In the genomic region with DNA sequence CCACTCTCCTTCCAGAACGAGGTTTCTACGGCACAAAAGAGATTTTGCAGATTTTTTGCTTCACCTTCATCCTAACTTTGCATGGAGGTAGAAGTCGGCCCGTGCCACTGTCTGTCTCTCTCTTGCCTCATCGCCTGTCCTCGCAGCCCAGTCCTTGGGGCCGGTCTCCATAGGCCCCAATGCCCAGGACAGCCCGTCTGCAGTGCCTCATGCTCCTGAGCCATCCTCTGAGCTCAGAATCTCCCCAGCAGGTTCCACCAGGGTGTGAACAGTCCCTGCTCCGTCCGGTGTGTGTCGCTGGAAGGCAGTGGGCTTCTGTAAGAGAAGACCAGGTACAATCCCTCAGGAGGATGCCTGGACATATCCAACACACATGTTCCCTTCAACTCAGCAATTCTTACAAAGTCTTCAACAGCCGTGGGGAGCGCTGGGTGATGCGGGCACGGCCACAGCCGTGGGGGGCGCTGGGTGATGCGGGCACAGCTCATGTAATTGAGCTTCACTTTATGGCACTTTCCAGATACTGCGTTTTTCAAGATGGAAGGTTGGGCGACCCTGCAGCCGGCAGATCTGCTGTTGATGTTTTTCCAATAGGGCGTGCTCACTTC, we compare ENCODE assay signal across 22 cellular contexts.
DNase-seq lines count a peak whose midpoint lies in the region; ATAC-seq and TF ChIP-seq lines count a peak whose summit lies in the region.
"Had no signal": no experiment of that assay in that cellular context is flagged by ENCODE, and none has a peak within 500 bp of the region (broad histone marks: within the 10 kb centered on the region; RNA-seq: fewer than 3 reads in every experiment).

No MANE protein-coding gene starts in this region.

- H3K36me3 ChIP-seq in Panc1 (ENCODE audit: control insufficient read depth, insufficient read depth, low read length) (no peaks in the 10 kb centered on the region), endodermal cell (ENCODE audit: control insufficient read depth, insufficient read depth, low read length) (no peaks in the 10 kb centered on the region), osteoblast (ENCODE audit: insufficient read depth, low read length) (no peaks in the 10 kb centered on the region), suprapubic skin (no peaks in the 10 kb centered on the region)
- H3K36me3 ChIP-seq: SJSA1 had no signal

- no TSS peak for BruUV-seq in Panc1 (replicated peaks; lab: Mats Ljungman, UMichigan)

- H3K4me1 Mint-ChIP-seq in endodermal cell (peaks cover under 1% of the 10 kb centered on the region), natural killer cell (peaks cover 7 to 15% of the 10 kb centered on the region in 2 donors)
- H3K4me1 Mint-ChIP-seq: CD14-positive monocyte had no signal

- intact Hi-C loops in Panc1 (cut with micrococcal nuclease; ENCODE audit: unreplicated experiment) (no loop called here), natural killer cell (cut with micrococcal nuclease) (no loop called here)

- no peaks in the 10 kb centered on the region for H3K27me3 ChIP-seq in Panc1 (ENCODE audit: control insufficient read depth, insufficient read depth, low read length)
- no peaks in the 10 kb centered on the region for H3K27me3 ChIP-seq in endodermal cell (ENCODE audit: control insufficient read depth, insufficient read depth, low read length, poor library complexity, severe bottlenecking)
- no peaks in the 10 kb centered on the region for H3K27me3 ChIP-seq in osteoblast (ENCODE audit: insufficient read depth, low read length)
- peaks cover 16% of the 10 kb centered on the region for H3K27me3 ChIP-seq in suprapubic skin
- H3K27me3 ChIP-seq: SJSA1 had no signal

- peaks cover 8% of the 10 kb centered on the region for H3K9me3 Mint-ChIP-seq in endodermal cell
- H3K9me3 Mint-ChIP-seq in natural killer cell = no peaks in the 10 kb centered on the region

- H3K27ac ChIP-seq in Panc1 (ENCODE audit: low read length) (no peak overlapping the region), endodermal cell (ENCODE audit: low read depth, low read length) (no peak overlapping the region), osteoblast (ENCODE audit: low read depth, low read length) (no peak overlapping the region), suprapubic skin (no peak overlapping the region)
- H3K27ac ChIP-seq: KMS-11, SJSA1 had no signal

- in situ Hi-C loops in Panc1 (cut with HindIII; ENCODE audit: low pct_unique_long_range_greater_than_20kb, low sequenced_read_pairs) = no loop called here

- DNase-seq in Panc1 (ENCODE audit: low read depth, low spot score) (no peak), endodermal cell (peak; percentile 32), osteoblast (ENCODE audit: insufficient read length, low spot score, missing footprints) (peak; percentile 19), suprapubic skin (ENCODE audit: low spot score in 2 of 2) (peak; percentile 41 to 77), natural killer cell (no peak), DMS 273 (lab: John Stamatoyannopoulos, UW; ENCODE audit: unreplicated experiment) (no peak), NOMO-1 treated with dmso at 0.1 percent for 144 hours (lab: John Stamatoyannopoulos, UW; ENCODE audit: unreplicated experiment) (no peak)
- DNase-seq: ACHN, AML-193, COR-L47, EL, HCEC 1CT, NCI-H1048, NCI-H1436 treated with DMSO at 0.1 percent for 48 hours, NCI-H2029 treated with DMSO at 0.1 percent for 48 hours, NCI-H2171 treated with DMSO at 0.1 percent for 48 hours, NCI-H446 treated with DMSO at 0.1 percent for 48 hours, NCI-H748 treated with DMSO at 0.1 percent for 48 hours had no signal

- TF ChIP-seq CTCF in Panc1 (IDR thresholded peaks at IDR 0.05) = no peak
- no peak for TF ChIP-seq CTCF in endodermal cell (conservative IDR thresholded peaks at IDR 0.05)
- no peak for TF ChIP-seq CTCF in osteoblast (IDR thresholded peaks at IDR 0.05; ENCODE audit: extremely low read depth, low read depth, low read length)
- TF ChIP-seq CTCF in suprapubic skin (IDR thresholded peaks at IDR 0.05) = no peak
- no peak for TF ChIP-seq CTCF in natural killer cell (IDR thresholded peaks at IDR 0.05)

- no peaks in the 10 kb centered on the region for H4K20me1 ChIP-seq in osteoblast (ENCODE audit: insufficient read depth, low read length)

- no peak for TF ChIP-seq EP300 in suprapubic skin (IDR thresholded peaks at IDR 0.05)

- H3K27me3 Mint-ChIP-seq in endodermal cell (ENCODE audit: insufficient read depth) = peaks cover 1% of the 10 kb centered on the region
- H3K27me3 Mint-ChIP-seq in natural killer cell (ENCODE audit: low read depth in 2 of 2) = peaks cover 7 to 16% of the 10 kb centered on the region in 2 donors

- H3K9ac ChIP-seq in endodermal cell (ENCODE audit: extremely low read depth, low read length, poor library complexity, severe bottlenecking) = no peak overlapping the region
- H3K9ac ChIP-seq: KMS-11 had no signal

- no peak overlapping the region for H3K4me2 ChIP-seq in osteoblast (ENCODE audit: insufficient read depth, low read length)
- H3K4me2 ChIP-seq: KMS-11 had no signal

- no peak for TF ChIP-seq POLR2A in suprapubic skin (IDR thresholded peaks at IDR 0.05)

- no peaks in the 10 kb centered on the region; the same call in 1 of the 2 replicates for H3K4me1 ChIP-seq in Panc1 (ENCODE audit: control insufficient read depth, insufficient read depth, low read length)
- H3K4me1 ChIP-seq in endodermal cell (ENCODE audit: control insufficient read depth, insufficient read depth, low read length) = no peaks in the 10 kb centered on the region
- H3K4me1 ChIP-seq in osteoblast (ENCODE audit: insufficient read depth, low read length) = no peaks in the 10 kb centered on the region
- H3K4me1 ChIP-seq in suprapubic skin = no peaks in the 10 kb centered on the region
- H3K4me1 ChIP-seq: SJSA1 had no signal

- H3K4me3 Mint-ChIP-seq in endodermal cell (no peak overlapping the region), natural killer cell (no peak overlapping the region)
- H3K4me3 Mint-ChIP-seq: CD14-positive monocyte had no signal

- H3K9me3 ChIP-seq in Panc1 (ENCODE audit: control insufficient read depth, insufficient read depth, low read depth, low read length) = no peaks in the 10 kb centered on the region
- no peaks in the 10 kb centered on the region for H3K9me3 ChIP-seq in endodermal cell (ENCODE audit: control insufficient read depth, low read length)
- no peaks in the 10 kb centered on the region for H3K9me3 ChIP-seq in osteoblast (ENCODE audit: low read depth, low read length)
- no peaks in the 10 kb centered on the region for H3K9me3 ChIP-seq in suprapubic skin

- CTCF ChIA-PET in Panc1 (lab: Charles Lee) = no interaction called here

- WGBS in endodermal cell (ENCODE audit: insufficient coverage in 1 of 2, insufficient read length in 1 of 2), 2 experiments = 94 to 96% methylated on average over 18 to 22 of the region's 22 CpGs
- WGBS in suprapubic skin = 95% methylated on average over 21 of the region's 22 CpGs

- ATAC-seq in Panc1 = peak; percentile 12; the same call in 1 of the 2 replicates
- no peak for ATAC-seq in GM18909 (IDR thresholded peaks at IDR 0.05; ENCODE audit: poor library complexity, unreplicated experiment)
- no peak for ATAC-seq in natural killer cell

- H3K27ac Mint-ChIP-seq in endodermal cell = no peak overlapping the region
- H3K27ac Mint-ChIP-seq in natural killer cell = no peak overlapping the region
- H3K27ac Mint-ChIP-seq: CD14-positive monocyte had no signal

- POLR2A ChIA-PET in Panc1 (lab: Charles Lee) = no interaction called here

- H3K4me3 ChIP-seq in Panc1 (ENCODE audit: low read depth in 2 of 2, low read length in 2 of 2) = no peak overlapping the region
- no peak overlapping the region for H3K4me3 ChIP-seq in endodermal cell (ENCODE audit: low read length)
- H3K4me3 ChIP-seq in osteoblast (ENCODE audit: insufficient read depth, low read length) = no peak overlapping the region
- no peak overlapping the region for H3K4me3 ChIP-seq in suprapubic skin
- H3K4me3 ChIP-seq: SJSA1 had no signal

- H3K79me2 ChIP-seq in osteoblast (ENCODE audit: insufficient read depth, low read length) = no peaks in the 10 kb centered on the region

- no peak overlapping the region for H2AFZ ChIP-seq in osteoblast (ENCODE audit: low read length)

- H3K36me3 Mint-ChIP-seq in endodermal cell (ENCODE audit: low read depth) (no peaks in the 10 kb centered on the region), natural killer cell (no peaks in the 10 kb centered on the region)
- H3K36me3 Mint-ChIP-seq: CD14-positive monocyte had no signal

Comparison
In these comparisons a context has a peak if more than half of its experiments do, and no peak if none do; other contexts are left out.
1. DNase-seq: peak in endodermal cell (single experiment), osteoblast (single experiment) and suprapubic skin (2 of 2); none in Panc1 (single experiment), natural killer cell (single experiment), DMS 273 (single experiment) and NOMO-1 treated with dmso at 0.1 percent for 144 hours (single experiment).